1 cellular context compared by ENCODE assay signal in genomic region chr20:1363522-1363921, GRCh38.
TF ChIP-seq lines count a peak whose summit lies in the region.

No MANE protein-coding gene starts in this region.

TF ChIP-seq in GM12878, 131 proteins besides CTCF, POLR2A, EP300 and RAD21:
- no peak for TF ChIP-seq IKZF1 (conservative IDR thresholded peaks at IDR 0.05)
- no peak for TF ChIP-seq MEF2B (IDR thresholded peaks at IDR 0.05; ENCODE audit: partially characterized antibody, poor library complexity, severe bottlenecking)
- TF ChIP-seq E2F4 (IDR thresholded peaks at IDR 0.05; ENCODE audit: low read depth, low read length) = no peak
- TF ChIP-seq LARP7 (IDR thresholded peaks at IDR 0.05) = no peak
- TF ChIP-seq MYC (IDR thresholded peaks at IDR 0.05; ENCODE audit: insufficient read depth, insufficient read length, insufficient replicate concordance, low read length, severe bottlenecking) = no peak
- TF ChIP-seq PAX8 (IDR thresholded peaks at IDR 0.05) = no peak
- no peak for TF ChIP-seq GABPA (IDR thresholded peaks at IDR 0.05; ENCODE audit: low read depth)
- TF ChIP-seq ZNF687 (IDR thresholded peaks at IDR 0.05) = no peak
- TF ChIP-seq NR2C2 (IDR thresholded peaks at IDR 0.05; ENCODE audit: borderline replicate concordance, control insufficient read depth, insufficient read length, low read depth) = no peak
- no peak for TF ChIP-seq CHD1 (IDR thresholded peaks at IDR 0.05; ENCODE audit: low read depth, low read length)
- no peak for TF ChIP-seq SMC3 (IDR thresholded peaks at IDR 0.05; ENCODE audit: borderline replicate concordance, low read length)
- TF ChIP-seq REST (IDR thresholded peaks at IDR 0.05; ENCODE audit: low read depth, low read length) = no peak
- TF ChIP-seq CREB1 (IDR thresholded peaks at IDR 0.05; ENCODE audit: low read depth) = no peak
- TF ChIP-seq STAT1 (conservative IDR thresholded peaks at IDR 0.05) = no peak
- TF ChIP-seq SREBF1 (IDR thresholded peaks at IDR 0.05; ENCODE audit: low read length) = no peak
- TF ChIP-seq BRCA1 (IDR thresholded peaks at IDR 0.05; ENCODE audit: low read depth, low read length) = no peak
- no peak for TF ChIP-seq ELK1 (IDR thresholded peaks at IDR 0.05; ENCODE audit: low read depth, low read length)
